ENCODE assay signal across 21 cellular contexts in the genomic region with DNA sequence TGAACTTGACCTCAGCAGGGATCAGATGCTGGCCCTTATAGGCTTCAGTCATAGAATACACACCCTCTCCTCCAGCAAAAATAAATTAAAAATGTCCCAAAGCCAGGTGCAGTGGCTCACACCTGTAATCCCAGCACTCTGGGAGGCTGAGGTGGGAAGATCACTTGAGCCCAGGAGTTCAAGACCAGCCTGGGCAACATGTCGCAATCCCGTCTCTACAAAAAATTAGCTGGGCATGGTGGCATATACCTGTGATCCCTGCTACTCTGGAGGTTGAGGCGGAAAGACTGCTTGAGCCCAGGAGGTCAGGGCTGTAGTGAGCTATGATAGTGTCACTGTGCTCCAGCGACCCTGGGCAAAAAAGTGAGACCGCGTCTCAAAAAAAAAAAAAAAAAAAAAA. TPM values are rescaled to one million over a fixed set of nuclear protein-coding genes. Genes with fewer than 3 reads are reported as not detected.
DNase-seq lines count a peak whose midpoint lies in the region; ATAC-seq and TF ChIP-seq lines count a peak whose summit lies in the region.
"Had no signal": no experiment of that assay in that cellular context is flagged by ENCODE, and none has a peak within 500 bp of the region (broad histone marks: within the 10 kb centered on the region; RNA-seq: fewer than 3 reads in every experiment).

No MANE protein-coding gene starts in this region.

- H3K4me1 ChIP-seq in osteoblast (ENCODE audit: insufficient read depth, low read length) (peaks cover 21% of the 10 kb centered on the region), adrenal gland (replicated peaks in 1 of 2) (peaks cover 6 to 12% of the 10 kb centered on the region in 2 donors)

- no peak for TF ChIP-seq CTCF in MCF 10A (IDR thresholded peaks at IDR 0.05; ENCODE audit: unreplicated experiment)
- no peak for TF ChIP-seq CTCF in osteoblast (IDR thresholded peaks at IDR 0.05; ENCODE audit: extremely low read depth, low read depth, low read length)
- TF ChIP-seq CTCF in adrenal gland (IDR thresholded peaks at IDR 0.05) = no peak

- no peak for ATAC-seq in HG02763 (IDR thresholded peaks at IDR 0.05; ENCODE audit: unreplicated experiment)
- ATAC-seq: GM12878, HCT116 had no signal

- no peak overlapping the region for H3K4me2 ChIP-seq in osteoblast (ENCODE audit: insufficient read depth, low read length)
- H3K4me2 ChIP-seq: BLaER1 had no signal

- WGBS in adrenal gland, 4 donors = 85 to 96% (median 93%) methylated on average over 6 of the region's 6 CpGs

- no peak for TF ChIP-seq POLR2A in adrenal gland (IDR thresholded peaks at IDR 0.05)

- H3K36me3 Mint-ChIP-seq in MCF 10A (ENCODE audit: insufficient read depth, unreplicated experiment) = peaks cover 6% of the 10 kb centered on the region

- no peak overlapping the region for H3K4me3 ChIP-seq in osteoblast (ENCODE audit: insufficient read depth, low read length)
- H3K4me3 ChIP-seq in adrenal gland = no peak overlapping the region
- H3K4me3 ChIP-seq: BLaER1, GM12878, SK-N-MC had no signal

- CTCF ChIA-PET in MCF 10A (lab: Yijun Ruan, JAX) = interaction anchor here (0.6 to 1.2 kb wide), 2 partner anchors 54 to 206 kb away, joined by 3 read pairs; no protein-coding TSS in a partner anchor

- no peak overlapping the region for H3K4me3 Mint-ChIP-seq in MCF 10A (ENCODE audit: unreplicated experiment)
- H3K4me3 Mint-ChIP-seq: CD4-positive, alpha-beta T cell had no signal

- peak; percentile 48 for DNase-seq in DMS79 (lab: John Stamatoyannopoulos, UW)
- DNase-seq in DMS79 treated with DMSO at 0.1 percent for 48 hours (lab: John Stamatoyannopoulos, UW) = no peak
- no peak for DNase-seq in MCF 10A (ENCODE audit: unreplicated experiment)
- no peak for DNase-seq in osteoblast (ENCODE audit: insufficient read length, low spot score, missing footprints)
- no peak for DNase-seq in adrenal gland
- no peak for DNase-seq in globus pallidus (ENCODE audit: low spot score)
- DNase-seq: CD4-positive, alpha-beta T cell; GDM1; NCI-H1092; NCI-H1436; NCI-H187 treated with DMSO at 0.1 percent for 48 hours; NCI-H446; NCI-H524 treated with DMSO at 0.1 percent for 48 hours; SIG-M5 had no signal

- TF ChIP-seq EP300 in Ishikawa (IDR thresholded peaks at IDR 0.05; ENCODE audit: borderline replicate concordance) = no peak

- H3K4me1 Mint-ChIP-seq in MCF 10A (ENCODE audit: insufficient read depth, unreplicated experiment) = peaks cover 33% of the 10 kb centered on the region

- POLR2A ChIA-PET in MCF 10A (lab: Yijun Ruan, JAX) = interaction anchor here (0.7 to 6.0 kb wide), 12 partner anchors 9 to 486 kb away, joined by 3 to 78 read pairs (median 4); a partner anchor contains a TSS

- no peaks in the 10 kb centered on the region for H3K27me3 ChIP-seq in osteoblast (ENCODE audit: insufficient read depth, low read length)
- no peaks in the 10 kb centered on the region for H3K27me3 ChIP-seq in adrenal gland
- H3K27me3 ChIP-seq: BLaER1 had no signal

- peak overlapping the region; percentile 14 for H3K27ac ChIP-seq in osteoblast (ENCODE audit: low read depth, low read length)
- H3K27ac ChIP-seq in adrenal gland = no peak overlapping the region
- H3K27ac ChIP-seq: 22Rv1, BLaER1, SK-N-MC had no signal

- H4K20me1 ChIP-seq in osteoblast (ENCODE audit: insufficient read depth, low read length) = no peaks in the 10 kb centered on the region

- H3K9me3 Mint-ChIP-seq in MCF 10A (ENCODE audit: unreplicated experiment) = no peaks in the 10 kb centered on the region
- H3K9me3 Mint-ChIP-seq: CD4-positive, alpha-beta T cell had no signal

- peaks cover 5% of the 10 kb centered on the region for H3K79me2 ChIP-seq in osteoblast (ENCODE audit: insufficient read depth, low read length)

- intact Hi-C loops in MCF 10A (cut with micrococcal nuclease) (no loop called here), adrenal gland (cut with DNase I) (no loop called here)

- peaks cover 35% of the 10 kb centered on the region for H3K27me3 Mint-ChIP-seq in MCF 10A (ENCODE audit: insufficient read depth, unreplicated experiment)
- H3K27me3 Mint-ChIP-seq: CD4-positive, alpha-beta T cell had no signal

- no peak for TF ChIP-seq RAD21 in Ishikawa (IDR thresholded peaks at IDR 0.05; ENCODE audit: low read depth)

- no peaks in the 10 kb centered on the region for H3K9me3 ChIP-seq in osteoblast (ENCODE audit: low read depth, low read length)
- no peaks in the 10 kb centered on the region for H3K9me3 ChIP-seq in adrenal gland (replicated peaks in 1 of 3)
- H3K9me3 ChIP-seq: BLaER1 had no signal

- BruUV-seq in MCF 10A (replicated peaks; lab: Mats Ljungman, UMichigan) = no TSS peak

- H3K27ac Mint-ChIP-seq in MCF 10A (ENCODE audit: low read depth, unreplicated experiment) = peak overlapping the region; percentile 75
- H3K27ac Mint-ChIP-seq: CD4-positive, alpha-beta T cell had no signal

- H2AFZ ChIP-seq in osteoblast (ENCODE audit: low read length) = no peak overlapping the region

- no peaks in the 10 kb centered on the region for H3K36me3 ChIP-seq in osteoblast (ENCODE audit: insufficient read depth, low read length)
- no peaks in the 10 kb centered on the region for H3K36me3 ChIP-seq in adrenal gland (replicated peaks in 1 of 2)

TF ChIP-seq in Ishikawa, 13 proteins besides CTCF, POLR2A, EP300 and RAD21:
- no peak for TF ChIP-seq YY1 (IDR thresholded peaks at IDR 0.05; ENCODE audit: low read depth)
- peak; percentile 72 for TF ChIP-seq CEBPB (IDR thresholded peaks at IDR 0.05)
TF ChIP-seq in Ishikawa: peak in this region for 1.

RNA-seq across cellular contexts. Expression of a gene that starts 4.8 kb away (rescaled TPM):
- not detected in 2 replicates for total RNA-seq in MCF 10A (2022)
- total RNA-seq in osteoblast = 1.4 and 1.8 TPM in 2 replicates
- total RNA-seq in adrenal gland = 1 to 10 TPM in 4 of 8 donors, under 1 TPM in 3, not detected in 1; 0.32 to 3.8 (median 1.0) TPM
- under 1 TPM; 0.33 to 0.40 (median 0.40) TPM for polyA plus RNA-seq in adrenal gland

RNA-seq across cellular contexts. Expression of a gene that starts 5.7 kb away (rescaled TPM):
- total RNA-seq in MCF 10A (2022) (10.7 and 11.5 TPM in 2 replicates), osteoblast (1.1 and 2.4 TPM in 2 replicates), adrenal gland (1 to 10 TPM in 6 of 8 donors, under 1 TPM in 2; 0.60 to 2.6 (median 1.3) TPM)
- polyA plus RNA-seq in adrenal gland = 1 to 10 TPM in 1 of 3 donors, under 1 TPM in 2; 0.40 to 1.5 (median 0.51) TPM

RNA-seq across cellular contexts. Expression of a gene that starts 24.5 kb away (rescaled TPM):
- total RNA-seq in MCF 10A (2022) (115 and 116 TPM in 2 replicates), osteoblast (42.7 and 44.2 TPM in 2 replicates), adrenal gland (100 to 1,000 TPM in 2 of 8 donors, 10 to 100 TPM in 6; 69.3 to 114 (median 96.1) TPM)
- polyA plus RNA-seq in adrenal gland = 100 to 1,000 TPM in 2 of 3 donors, 10 to 100 TPM in 1; 80.9 to 117 (median 103) TPM
